ENCODE assay signal across 8 cellular contexts in genomic region chr17:32487460-32488176, GRCh38. TPM values are rescaled to one million over a fixed set of nuclear protein-coding genes. Genes with fewer than 3 reads are reported as not detected.
DNase-seq lines count a peak whose midpoint lies in the region; ATAC-seq and TF ChIP-seq lines count a peak whose summit lies in the region.

No MANE protein-coding gene starts in this region.

- peak overlapping the region; percentile 68 to 73 for H3K27ac Mint-ChIP-seq in natural killer cell

- CTCF ChIA-PET in SK-N-SH (lab: Yijun Ruan, JAX) = interaction anchor here (0.8 to 11.0 kb wide), 10 partner anchors 11 to 389 kb away, joined by 3 to 102 read pairs (median 4); partner anchors contain the start of gene MYO1D

- H3K79me2 ChIP-seq in SK-N-SH (ENCODE audit: insufficient read depth) = no peaks in the 10 kb centered on the region

- 43% methylated on average over 27 of the region's 59 CpGs for WGBS in SK-N-SH (ENCODE audit: low lambda C conversion rate)

- peaks cover 20% of the 10 kb centered on the region for H3F3A ChIP-seq in SK-N-SH (replicated peaks; ENCODE audit: insufficient read depth)

- POLR2A ChIA-PET in SK-N-SH (lab: Yijun Ruan, JAX) = interaction anchor here (1.2 to 2.6 kb wide), 5 partner anchors 31 to 284 kb away, joined by 3 to 9 read pairs (median 4); partner anchors contain the start of gene PSMD11

- H3K9me3 Mint-ChIP-seq in natural killer cell = no peaks in the 10 kb centered on the region

- peaks cover 0 to 34% of the 10 kb centered on the region in 2 experiments for H3K36me3 ChIP-seq in SK-N-SH (replicated peaks in 1 of 2; ENCODE audit: control insufficient read depth in 1 of 2, insufficient read depth in 2 of 2, low read length in 1 of 2)
- H3K36me3 ChIP-seq in effector memory CD4-positive, alpha-beta T cell (ENCODE audit: control insufficient read depth, insufficient read depth, low read length) = peaks cover 3% of the 10 kb centered on the region

- peak overlapping the region; percentile 72 to 76 for H3K4me3 ChIP-seq in SK-N-SH (ENCODE audit: low read depth in 2 of 2, low read length in 1 of 2)
- H3K4me3 ChIP-seq in effector memory CD4-positive, alpha-beta T cell (ENCODE audit: insufficient read depth, low read depth, low read length, poor library complexity, severe bottlenecking) = peak overlapping the region; percentile 74

- peaks cover 60 to 63% of the 10 kb centered on the region in 2 donors for H3K4me1 Mint-ChIP-seq in natural killer cell

- H3K36me3 Mint-ChIP-seq in natural killer cell = no peaks in the 10 kb centered on the region

- no peaks in the 10 kb centered on the region for H3K9me3 ChIP-seq in SK-N-SH
- no peaks in the 10 kb centered on the region for H3K9me3 ChIP-seq in effector memory CD4-positive, alpha-beta T cell (ENCODE audit: control insufficient read depth, low read length)

- TF ChIP-seq CTCF in C4-2B (conservative IDR thresholded peaks at IDR 0.05) (no peak), SK-N-SH (IDR thresholded peaks at IDR 0.05) (0 out of 2 replicates have a peak, but pooled peaks have one; percentile 6), natural killer cell (IDR thresholded peaks at IDR 0.05) (no peak)

- peak; percentile 76 for DNase-seq in SK-N-SH
- DNase-seq in effector memory CD4-positive, alpha-beta T cell = no peak
- DNase-seq in natural killer cell = peak; percentile 36
- DNase-seq in NCI-H1436 treated with DMSO at 0.1 percent for 48 hours (lab: John Stamatoyannopoulos, UW) = no peak

- H4K20me1 ChIP-seq in SK-N-SH (ENCODE audit: insufficient read depth) = peaks cover 10% of the 10 kb centered on the region; the same call in 1 of the 2 replicates

- peak overlapping the region; percentile 32; the same call in 1 of the 2 replicates for H3K9ac ChIP-seq in SK-N-SH

- no peaks in the 10 kb centered on the region for H3K27me3 Mint-ChIP-seq in natural killer cell (ENCODE audit: low read depth in 2 of 2)

- H3K27ac ChIP-seq in C4-2B (peak overlapping the region; percentile 74), SK-N-SH (ENCODE audit: low read depth in 2 of 2, low read length in 1 of 2) (peak overlapping the region in 1 of 2 experiments; percentile 88; a peak in 2 of 4 replicates)
- H3K27ac ChIP-seq in effector memory CD4-positive, alpha-beta T cell (ENCODE audit: insufficient read depth, low read length, poor library complexity, severe bottlenecking) = peak overlapping the region; percentile 31

- intact Hi-C loops in natural killer cell (cut with micrococcal nuclease) = loop anchor here (1.0 to 2.0 kb wide), 3 partner anchors 15 to 122 kb away; no protein-coding TSS in a partner anchor

- H3K4me3 Mint-ChIP-seq in natural killer cell = peak overlapping the region; percentile 91

- H3K4me2 ChIP-seq in SK-N-SH = peak overlapping the region; percentile 89

- TF ChIP-seq EP300 in SK-N-SH (IDR thresholded peaks at IDR 0.05; ENCODE audit: borderline replicate concordance in 1 of 2, low read depth in 1 of 2, low read length in 1 of 2) = no peak

- H3K27me3 ChIP-seq in SK-N-SH (ENCODE audit: insufficient read depth) = no peaks in the 10 kb centered on the region
- H3K27me3 ChIP-seq in effector memory CD4-positive, alpha-beta T cell (replicated peaks; ENCODE audit: control insufficient read depth, insufficient read depth, low read length, poor library complexity, severe bottlenecking) = no peaks in the 10 kb centered on the region

- ATAC-seq in GM19397 (IDR thresholded peaks at IDR 0.05; ENCODE audit: unreplicated experiment) (peak; percentile 18), natural killer cell (peak in 1 of 3 donors; percentile 12), GM19455 (IDR thresholded peaks at IDR 0.05; ENCODE audit: unreplicated experiment) (no peak), HG03280 (IDR thresholded peaks at IDR 0.05; ENCODE audit: unreplicated experiment) (no peak)

- H3K4me1 ChIP-seq in SK-N-SH (ENCODE audit: control insufficient read depth in 1 of 2, insufficient read depth in 2 of 2, low read depth in 1 of 2, low read length in 1 of 2) = peaks cover 0 to 62% of the 10 kb centered on the region in 2 experiments; a peak in 2 of 4 replicates
- peaks cover 23% of the 10 kb centered on the region for H3K4me1 ChIP-seq in effector memory CD4-positive, alpha-beta T cell (ENCODE audit: control insufficient read depth, insufficient read depth, low read length, poor library complexity, severe bottlenecking)

- H3K9me2 ChIP-seq in SK-N-SH = no peaks in the 10 kb centered on the region

- TF ChIP-seq RAD21 in SK-N-SH (IDR thresholded peaks at IDR 0.05; ENCODE audit: low read length) = no peak

- peak overlapping the region; percentile 56; the same call in 1 of the 2 replicates for H2AFZ ChIP-seq in SK-N-SH (ENCODE audit: low read depth)

TF ChIP-seq in SK-N-SH, 30 proteins besides CTCF, POLR2A, EP300 and RAD21:
- peak; percentile 58; the same call in 1 of the 2 replicates for TF ChIP-seq MXI1 (IDR thresholded peaks at IDR 0.05; ENCODE audit: low read depth, low read length)
- TF ChIP-seq FOXM1 (IDR thresholded peaks at IDR 0.05; ENCODE audit: low read depth) = no peak
- no peak for TF ChIP-seq YY1 (IDR thresholded peaks at IDR 0.05; ENCODE audit: low read depth)
- no peak for TF ChIP-seq JUND (IDR thresholded peaks at IDR 0.05)
- TF ChIP-seq SIN3A (IDR thresholded peaks at IDR 0.05; ENCODE audit: borderline replicate concordance, low read depth, low read length) = no peak
- no peak for TF ChIP-seq EZH2phosphoT487 (IDR thresholded peaks at IDR 0.05; ENCODE audit: borderline replicate concordance, low read depth)

RNA-seq across cellular contexts. Expression of gene CDK5R1, which starts 0.8 kb away (rescaled TPM):
- 1.0 and 1.4 TPM in 2 replicates for polyA plus RNA-seq in SK-N-SH (2012; rRNA removed)
- polyA plus RNA-seq in SK-N-SH (2012; cell fraction: cytosol; rRNA removed) = 1.3 and 2.0 TPM in 2 replicates
- 2.4 and 2.9 TPM in 2 replicates for polyA plus RNA-seq in SK-N-SH (2012; cell fraction: nucleus; rRNA removed)
- total RNA-seq in natural killer cell = 10 to 100 TPM in 1 of 3 donors, 1 to 10 TPM in 2; 3.7 to 12.3 (median 7.4) TPM

RNA-seq across cellular contexts. Expression of gene PSMD11, which starts 43.3 kb away (rescaled TPM):
- polyA plus RNA-seq in SK-N-SH (2012; rRNA removed) = 63.1 and 81.9 TPM in 2 replicates
- polyA plus RNA-seq in SK-N-SH (2012; cell fraction: cytosol; rRNA removed) = 55.5 and 60.2 TPM in 2 replicates
- polyA plus RNA-seq in SK-N-SH (2012; cell fraction: nucleus; rRNA removed) = 53.6 and 83.8 TPM in 2 replicates
- total RNA-seq in natural killer cell = 100 to 1,000 TPM in 2 of 3 donors, 10 to 100 TPM in 1; 83.4 to 108 (median 105) TPM

Comparison
In these comparisons a context has a peak if more than half of its experiments do, and no peak if none do; other contexts are left out.
1. DNase-seq: peak in SK-N-SH (single experiment) and natural killer cell (single experiment); none in effector memory CD4-positive, alpha-beta T cell (0 of 3) and NCI-H1436 treated with DMSO at 0.1 percent for 48 hours (single experiment).